Comparison of ENCODE assay signal across 8 cellular contexts in the genomic region with DNA sequence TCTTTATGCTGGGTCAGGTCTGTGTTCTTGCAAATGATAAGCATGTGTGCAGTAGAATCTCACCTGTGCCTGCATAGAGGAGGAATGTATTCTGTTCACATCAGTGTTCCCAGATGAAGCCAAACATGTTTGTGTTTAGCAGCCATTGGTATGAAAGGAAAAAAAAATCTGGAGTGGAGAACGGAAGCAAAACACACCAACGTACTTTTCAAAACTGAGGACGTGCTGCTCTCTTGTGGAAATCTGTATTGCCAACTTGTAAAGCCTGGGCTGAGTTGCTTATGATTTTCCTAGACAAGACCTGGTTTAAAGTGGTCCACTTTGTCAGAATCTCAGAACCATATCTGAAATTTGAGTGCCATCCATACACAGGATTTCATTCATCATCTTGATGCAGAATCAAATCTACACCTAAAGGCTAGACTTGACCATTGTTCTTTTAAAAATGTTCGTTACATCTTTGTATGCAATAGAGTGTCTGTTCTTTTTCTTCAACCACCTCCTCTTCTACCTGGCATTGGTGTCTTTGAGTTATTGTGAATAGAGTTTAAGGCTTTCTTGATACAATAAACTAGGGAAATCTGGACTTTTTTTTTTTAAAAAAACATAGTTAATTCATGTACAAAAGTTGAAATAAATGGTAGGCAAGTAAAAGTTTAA.
DNase-seq lines count a peak whose midpoint lies in the region; ATAC-seq, FAIRE-seq and TF ChIP-seq lines count a peak whose summit lies in the region.

No MANE protein-coding gene starts in this region.

- no peak for ATAC-seq in stimulated activated effector memory CD8-positive, alpha-beta T cell treated with anti-CD3 and anti-CD28 coated beads, Interleukin-12 subunit alpha, Interleukin-12 subunit beta, amount 100 ng/mL, for 72 hours
- no peak for ATAC-seq in activated T-cell treated with anti-CD3 and anti-CD28 coated beads, Interleukin-2, amount 50 U/mL, for 4 hours

- no peaks in the 10 kb centered on the region for H3K9me3 Mint-ChIP-seq in endodermal cell
- H3K9me3 Mint-ChIP-seq in stimulated activated effector memory CD8-positive, alpha-beta T cell treated with anti-CD3 and anti-CD28 coated beads, Interleukin-12 subunit alpha, Interleukin-12 subunit beta, amount 100 ng/mL, for 72 hours: no peaks in the 10 kb centered on the region
- H3K9me3 Mint-ChIP-seq in activated T-cell treated with anti-CD3 and anti-CD28 coated beads, Interleukin-2, amount 50 U/mL, for 4 hours: no peaks in the 10 kb centered on the region

- DNase-seq in BE2C (peak; percentile 39), H54 (ENCODE audit: insufficient read length, low spot score) (no peak), NCI-H524 (lab: John Stamatoyannopoulos, UW) (peak; percentile 15 to 64), endodermal cell (no peak), putamen (ENCODE audit: low spot score) (peak; percentile 50), cortex of kidney (lab: John Stamatoyannopoulos, UW) (no peak)
- DNase-seq in stimulated activated effector memory CD8-positive, alpha-beta T cell treated with anti-CD3 and anti-CD28 coated beads, Interleukin-12 subunit alpha, Interleukin-12 subunit beta, amount 100 ng/mL, for 72 hours (ENCODE audit: low spot score in 2 of 2): no peak
- DNase-seq in activated T-cell treated with anti-CD3 and anti-CD28 coated beads, Interleukin-2, amount 50 U/mL, for 4 hours: no peak

- no peak for TF ChIP-seq POLR2A in H54 (IDR thresholded peaks at IDR 0.05; ENCODE audit: low read depth, low read length)

- FAIRE-seq in H54 (lab: Jason Lieb, UNC): peak; percentile 88

- H3K4me1 Mint-ChIP-seq in endodermal cell: peaks cover 6% of the 10 kb centered on the region
- no peaks in the 10 kb centered on the region for H3K4me1 Mint-ChIP-seq in stimulated activated effector memory CD8-positive, alpha-beta T cell treated with anti-CD3 and anti-CD28 coated beads, Interleukin-12 subunit alpha, Interleukin-12 subunit beta, amount 100 ng/mL, for 72 hours
- peaks cover 3% of the 10 kb centered on the region for H3K4me1 Mint-ChIP-seq in activated T-cell treated with anti-CD3 and anti-CD28 coated beads, Interleukin-2, amount 50 U/mL, for 4 hours (ENCODE audit: low read depth)

- TF ChIP-seq CTCF in BE2C (IDR thresholded peaks at IDR 0.05; ENCODE audit: low read depth, low read length): peak; percentile 76
- peak; percentile 66 for TF ChIP-seq CTCF in endodermal cell (conservative IDR thresholded peaks at IDR 0.05)

- 39 to 60% methylated on average over 3 of the region's 4 CpGs for WGBS in endodermal cell (ENCODE audit: insufficient coverage in 1 of 2, insufficient read length in 1 of 2), 2 experiments

- no peak overlapping the region for H3K9ac ChIP-seq in endodermal cell (ENCODE audit: extremely low read depth, low read length, poor library complexity, severe bottlenecking)

- H3K27me3 ChIP-seq in BE2C: no peaks in the 10 kb centered on the region
- H3K27me3 ChIP-seq in endodermal cell (ENCODE audit: control insufficient read depth, insufficient read depth, low read length, poor library complexity, severe bottlenecking): no peaks in the 10 kb centered on the region

- H3K4me3 ChIP-seq in BE2C (ENCODE audit: low read depth, low read length): no peak overlapping the region
- H3K4me3 ChIP-seq in endodermal cell (ENCODE audit: low read length): no peak overlapping the region

- H3K27ac Mint-ChIP-seq in endodermal cell: no peak overlapping the region
- no peak overlapping the region for H3K27ac Mint-ChIP-seq in stimulated activated effector memory CD8-positive, alpha-beta T cell treated with anti-CD3 and anti-CD28 coated beads, Interleukin-12 subunit alpha, Interleukin-12 subunit beta, amount 100 ng/mL, for 72 hours

- H3K4me1 ChIP-seq in BE2C: peaks cover 4% of the 10 kb centered on the region; the same call in 1 of the 2 replicates
- H3K4me1 ChIP-seq in endodermal cell (ENCODE audit: control insufficient read depth, insufficient read depth, low read length): peaks cover 3% of the 10 kb centered on the region

- H3K27ac ChIP-seq in endodermal cell (ENCODE audit: low read depth, low read length): no peak overlapping the region

- H3K36me3 Mint-ChIP-seq in endodermal cell (ENCODE audit: low read depth): no peaks in the 10 kb centered on the region
- H3K36me3 Mint-ChIP-seq in stimulated activated effector memory CD8-positive, alpha-beta T cell treated with anti-CD3 and anti-CD28 coated beads, Interleukin-12 subunit alpha, Interleukin-12 subunit beta, amount 100 ng/mL, for 72 hours: no peaks in the 10 kb centered on the region
- no peaks in the 10 kb centered on the region for H3K36me3 Mint-ChIP-seq in activated T-cell treated with anti-CD3 and anti-CD28 coated beads, Interleukin-2, amount 50 U/mL, for 4 hours (ENCODE audit: insufficient read depth)

- H3K36me3 ChIP-seq in BE2C: no peaks in the 10 kb centered on the region
- H3K36me3 ChIP-seq in endodermal cell (ENCODE audit: control insufficient read depth, insufficient read depth, low read length): no peaks in the 10 kb centered on the region

- peaks cover 7% of the 10 kb centered on the region for H3K27me3 Mint-ChIP-seq in endodermal cell (ENCODE audit: insufficient read depth)
- peaks cover 8% of the 10 kb centered on the region for H3K27me3 Mint-ChIP-seq in activated T-cell treated with anti-CD3 and anti-CD28 coated beads, Interleukin-2, amount 50 U/mL, for 4 hours (ENCODE audit: low read depth)

- no peak overlapping the region for H3K4me3 Mint-ChIP-seq in endodermal cell
- no peak overlapping the region for H3K4me3 Mint-ChIP-seq in stimulated activated effector memory CD8-positive, alpha-beta T cell treated with anti-CD3 and anti-CD28 coated beads, Interleukin-12 subunit alpha, Interleukin-12 subunit beta, amount 100 ng/mL, for 72 hours
- no peak overlapping the region for H3K4me3 Mint-ChIP-seq in activated T-cell treated with anti-CD3 and anti-CD28 coated beads, Interleukin-2, amount 50 U/mL, for 4 hours

- no peaks in the 10 kb centered on the region for H3K9me3 ChIP-seq in BE2C
- no peaks in the 10 kb centered on the region for H3K9me3 ChIP-seq in endodermal cell (ENCODE audit: control insufficient read depth, low read length)

Comparison
In these comparisons a context has a peak if more than half of its experiments do, and no peak if none do; other contexts are left out.
1. DNase-seq: peak in BE2C (single experiment), NCI-H524 (2 of 2) and putamen (single experiment); none in H54 (single experiment), endodermal cell (single experiment), stimulated activated effector memory CD8-positive, alpha-beta T cell treated with anti-CD3 and anti-CD28 coated beads, Interleukin-12 subunit alpha, Interleukin-12 subunit beta, amount 100 ng/mL, for 72 hours (0 of 2), activated T-cell treated with anti-CD3 and anti-CD28 coated beads, Interleukin-2, amount 50 U/mL, for 4 hours (single experiment) and cortex of kidney (single experiment).